Comparison of ENCODE assay signal across 13 cellular contexts in the genomic region with DNA sequence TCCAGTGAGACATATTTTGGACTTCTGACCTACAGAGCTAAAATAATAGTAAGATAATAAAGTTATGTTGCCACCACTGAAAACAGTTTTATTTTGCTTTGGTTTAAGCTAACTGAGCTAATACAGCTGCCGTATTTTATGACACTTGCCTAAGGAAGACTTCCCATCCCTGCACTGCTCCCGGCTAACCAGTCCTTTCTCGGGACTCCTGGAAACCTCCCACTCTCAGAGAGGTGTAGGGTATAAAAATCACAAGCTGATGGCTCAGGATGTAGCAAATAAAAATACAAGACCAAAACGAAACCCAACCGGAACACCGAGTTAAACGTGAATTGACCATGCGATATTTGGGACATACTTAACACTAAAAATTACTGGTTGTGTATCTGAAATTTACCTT. TPM values are rescaled to one million over a fixed set of nuclear protein-coding genes. Genes with fewer than 3 reads are reported as not detected.
DNase-seq lines count a peak whose midpoint lies in the region; ATAC-seq and TF ChIP-seq lines count a peak whose summit lies in the region.
"Had no signal": no experiment of that assay in that cellular context is flagged by ENCODE, and none has a peak within 500 bp of the region (broad histone marks: within the 10 kb centered on the region; RNA-seq: fewer than 3 reads in every experiment).

No MANE protein-coding gene starts in this region.

- no peak for DNase-seq in activated naive CD4-positive, alpha-beta T cell treated with anti-CD3 and anti-CD28 coated beads for 36 hours
- no peak for DNase-seq in dorsolateral prefrontal cortex
- DNase-seq in transverse colon = no peak
- no peak for DNase-seq in GM20000 (ENCODE audit: low spot score)
- DNase-seq: ACHN; activated naive CD4-positive, alpha-beta T cell treated with anti-CD3 and anti-CD28 coated beads, Interleukin-2, amount 50 U/mL, for 16 hours; kidney glomerular epithelial cell; NCI-H345 had no signal

- H3K4me1 ChIP-seq in muscle layer of duodenum (ENCODE audit: control insufficient read depth in 1 of 2, insufficient read depth in 2 of 2, low read length in 2 of 2) (peaks cover 9 to 14% of the 10 kb centered on the region in 2 donors), transverse colon (peaks cover 7 to 29% (median 20%) of the 10 kb centered on the region in 4 donors)

- ATAC-seq in HG03342 (IDR thresholded peaks at IDR 0.05; ENCODE audit: unreplicated experiment) (no peak), GM18909 (IDR thresholded peaks at IDR 0.05; ENCODE audit: poor library complexity, unreplicated experiment) (no peak)
- ATAC-seq: activated CD4-positive, alpha-beta T cell treated with anti-CD3 and anti-CD28 coated beads for 36 hours had no signal

- H3K27ac ChIP-seq in dorsolateral prefrontal cortex (peak overlapping the region in 41 of 59 donors; percentile 2 to 92 (median 78)), muscle layer of duodenum (ENCODE audit: low read length) (peak overlapping the region; percentile 19), transverse colon (peak overlapping the region; percentile 62 to 82 (median 72))

- peaks cover 6% of the 10 kb centered on the region for H3K4me1 Mint-ChIP-seq in activated naive CD4-positive, alpha-beta T cell treated with anti-CD3 and anti-CD28 coated beads, Interleukin-2, amount 50 U/mL, for 24 hours
- peaks cover 6% of the 10 kb centered on the region for H3K4me1 Mint-ChIP-seq in activated naive CD4-positive, alpha-beta T cell treated with anti-CD3 and anti-CD28 coated beads for 36 hours (ENCODE audit: low read depth)

- TF ChIP-seq EP300 in transverse colon (IDR thresholded peaks at IDR 0.05; ENCODE audit: low read depth) = no peak

- TF ChIP-seq POLR2A in transverse colon (IDR thresholded peaks at IDR 0.05) = no peak

- H3K27me3 ChIP-seq in dorsolateral prefrontal cortex (peaks cover 0 to 4% (median 0%) of the 10 kb centered on the region in 45 donors), muscle layer of duodenum (ENCODE audit: low read depth, low read length) (no peaks in the 10 kb centered on the region), transverse colon (no peaks in the 10 kb centered on the region)

- H3K36me3 Mint-ChIP-seq in activated naive CD4-positive, alpha-beta T cell treated with anti-CD3 and anti-CD28 coated beads, Interleukin-2, amount 50 U/mL, for 24 hours = no peaks in the 10 kb centered on the region
- H3K36me3 Mint-ChIP-seq in activated naive CD4-positive, alpha-beta T cell treated with anti-CD3 and anti-CD28 coated beads for 36 hours (ENCODE audit: low read depth) = no peaks in the 10 kb centered on the region

- CTCF ChIA-PET in activated naive CD4-positive, alpha-beta T cell treated with anti-CD3 and anti-CD28 coated beads for 36 hours (lab: Charles Lee) = no interaction called here

- no peak for TF ChIP-seq CTCF in dorsolateral prefrontal cortex (IDR thresholded peaks at IDR 0.05 in 54 of 56, conservative IDR thresholded peaks at IDR 0.05 in 2 of 56; ENCODE audit: low read depth in 1 of 56, partially characterized antibody in 56 of 56)
- TF ChIP-seq CTCF in transverse colon (IDR thresholded peaks at IDR 0.05) = no peak
- no peak for TF ChIP-seq CTCF in GM20000 (IDR thresholded peaks at IDR 0.05; ENCODE audit: extremely low read depth, missing control alignments)

- WGBS in transverse colon (ENCODE audit: low coverage in 1 of 2), 2 donors = 31 to 43% methylated on average over 5 to 8 of the region's 8 CpGs

- H3K27ac Mint-ChIP-seq in activated naive CD4-positive, alpha-beta T cell treated with anti-CD3 and anti-CD28 coated beads, Interleukin-2, amount 50 U/mL, for 24 hours = no peak overlapping the region
- H3K27ac Mint-ChIP-seq in activated naive CD4-positive, alpha-beta T cell treated with anti-CD3 and anti-CD28 coated beads for 36 hours = no peak overlapping the region
- H3K27ac Mint-ChIP-seq: activated CD4-positive, alpha-beta T cell treated with anti-CD3 and anti-CD28 coated beads for 36 hours had no signal

- H3K27me3 Mint-ChIP-seq in activated naive CD4-positive, alpha-beta T cell treated with anti-CD3 and anti-CD28 coated beads, Interleukin-2, amount 50 U/mL, for 24 hours = peaks cover 42% of the 10 kb centered on the region
- peaks cover 42% of the 10 kb centered on the region for H3K27me3 Mint-ChIP-seq in activated naive CD4-positive, alpha-beta T cell treated with anti-CD3 and anti-CD28 coated beads for 36 hours (ENCODE audit: low read depth)

- H3K9me3 Mint-ChIP-seq in activated naive CD4-positive, alpha-beta T cell treated with anti-CD3 and anti-CD28 coated beads, Interleukin-2, amount 50 U/mL, for 24 hours = peaks cover 5% of the 10 kb centered on the region
- no peaks in the 10 kb centered on the region for H3K9me3 Mint-ChIP-seq in activated naive CD4-positive, alpha-beta T cell treated with anti-CD3 and anti-CD28 coated beads for 36 hours

- H3K9me3 ChIP-seq in muscle layer of duodenum (ENCODE audit: control insufficient read depth in 1 of 2, low read length in 2 of 2) (no peaks in the 10 kb centered on the region), transverse colon (no peaks in the 10 kb centered on the region)

- peak overlapping the region; percentile 47 for H3K4me3 Mint-ChIP-seq in activated naive CD4-positive, alpha-beta T cell treated with anti-CD3 and anti-CD28 coated beads, Interleukin-2, amount 50 U/mL, for 24 hours
- H3K4me3 Mint-ChIP-seq in activated naive CD4-positive, alpha-beta T cell treated with anti-CD3 and anti-CD28 coated beads for 36 hours = no peak overlapping the region
- H3K4me3 Mint-ChIP-seq: activated CD4-positive, alpha-beta T cell treated with anti-CD3 and anti-CD28 coated beads for 36 hours had no signal

- in situ Hi-C loops in transverse colon (cut with MboI; ENCODE audit: low pct_ligation_motif_present in 1 of 4, low pct_unique_long_range_greater_than_20kb in 1 of 4, low sequenced_read_pairs in 3 of 4) = no loop called here

- peak overlapping the region in 58 of 59 donors; percentile 32 to 80 (median 64) for H3K4me3 ChIP-seq in dorsolateral prefrontal cortex
- H3K4me3 ChIP-seq in muscle layer of duodenum (ENCODE audit: low read depth in 1 of 2, low read length in 2 of 2) = peak overlapping the region; percentile 60 to 63
- H3K4me3 ChIP-seq in transverse colon = peak overlapping the region; percentile 23 to 50 (median 36)

- H3K36me3 ChIP-seq in muscle layer of duodenum (ENCODE audit: control insufficient read depth in 1 of 2, insufficient read depth in 2 of 2, low read length in 2 of 2) (no peaks in the 10 kb centered on the region), transverse colon (no peaks in the 10 kb centered on the region)

- intact Hi-C loops in activated naive CD4-positive, alpha-beta T cell treated with anti-CD3 and anti-CD28 coated beads for 36 hours (cut with micrococcal nuclease) = no loop called here
- intact Hi-C loops in dorsolateral prefrontal cortex (cut with DNase I) = loop anchor here in 1 of 2 donors (10.0 kb wide), 2 partner anchors 90 to 130 kb away; partner anchors contain the start of gene MGLL
- intact Hi-C loops in transverse colon (cut with DNase I; ENCODE audit: low total_unique reads) = no loop called here

RNA-seq across cellular contexts. Expression of gene KBTBD12, which starts 0.4 kb away (rescaled TPM):
- total RNA-seq in activated naive CD4-positive, alpha-beta T cell treated with anti-CD3 and anti-CD28 coated beads for 36 hours = not detected
- total RNA-seq in dorsolateral prefrontal cortex (10 to 100 TPM in 23 of 120 experiments, 1 to 10 TPM in 97; 3.7 to 16.3 (median 8.3) TPM), transverse colon (10 to 100 TPM in 1 of 4 donors, 1 to 10 TPM in 3; 3.3 to 17.5 (median 4.3) TPM)
- total RNA-seq: activated CD4-positive, alpha-beta T cell treated with anti-CD3 and anti-CD28 coated beads for 36 hours had no signal

Comparison
In these comparisons a context has a peak if more than half of its experiments do, and no peak if none do; other contexts are left out.
1. H3K27ac ChIP-seq: peak in every context shown above with its lines; median percentile 78 in dorsolateral prefrontal cortex; 72 in transverse colon; 19 in muscle layer of duodenum.
2. RNA of gene KBTBD12, which starts 0.4 kb away (total RNA-seq): 3.7 to 16.3 TPM in dorsolateral prefrontal cortex and 3.3 to 17.5 TPM in transverse colon; not detected in activated naive CD4-positive, alpha-beta T cell treated with anti-CD3 and anti-CD28 coated beads for 36 hours; every median in the first group is over 4 times any median in the second.
3. Peak in every context shown above with its lines, with median percentiles within 50 percentile points of each other: H3K4me3 ChIP-seq.